In the genomic region with DNA sequence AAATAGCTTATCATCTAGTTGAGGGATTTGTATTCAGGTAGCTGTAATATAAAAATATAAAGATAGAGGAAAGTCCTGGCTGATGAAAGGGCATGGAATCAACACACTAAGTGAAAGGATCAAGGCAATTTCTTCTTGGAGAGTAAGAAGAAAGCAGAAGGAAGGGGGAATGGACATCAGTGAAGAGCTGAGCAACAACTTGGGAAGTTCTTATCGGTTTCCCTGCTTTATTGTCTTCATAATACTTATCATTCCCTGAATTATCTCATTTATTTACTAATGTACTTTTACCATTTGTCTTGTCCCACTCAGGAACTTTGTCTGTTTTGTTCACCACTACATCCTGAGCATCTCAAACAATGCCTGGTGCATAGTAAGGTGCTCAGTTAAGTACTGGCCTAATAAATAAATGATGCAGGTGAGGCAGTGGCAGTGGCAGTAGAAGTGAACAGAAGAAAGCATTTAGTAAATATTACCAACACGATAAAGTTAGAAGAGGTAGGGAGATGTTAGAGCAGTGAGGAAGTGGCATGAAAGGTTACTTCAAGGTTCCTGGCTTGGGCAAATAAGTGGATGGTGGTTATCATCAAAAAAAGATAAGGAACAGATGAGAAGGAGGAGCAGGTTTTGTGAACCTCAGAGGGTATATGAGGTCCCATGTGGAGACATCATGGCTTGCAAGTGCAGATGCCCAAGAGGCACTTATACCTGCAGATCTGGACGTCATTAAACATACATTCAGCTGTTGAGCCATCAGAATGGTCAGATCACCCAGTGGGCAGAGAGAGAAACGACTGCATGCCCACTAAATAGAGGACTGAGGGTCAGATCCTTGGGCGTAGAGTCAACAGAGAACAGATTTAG, we compare ENCODE assay signal across 1 cellular context.
TF ChIP-seq lines count a peak whose summit lies in the region.

No MANE protein-coding gene starts in this region.

TF ChIP-seq in GM12878, 131 proteins besides CTCF, POLR2A, EP300 and RAD21:
- no peak for TF ChIP-seq CREM (IDR thresholded peaks at IDR 0.05; ENCODE audit: low read depth)
- no peak for TF ChIP-seq YBX1 (IDR thresholded peaks at IDR 0.05)
- TF ChIP-seq, protein P1, sequence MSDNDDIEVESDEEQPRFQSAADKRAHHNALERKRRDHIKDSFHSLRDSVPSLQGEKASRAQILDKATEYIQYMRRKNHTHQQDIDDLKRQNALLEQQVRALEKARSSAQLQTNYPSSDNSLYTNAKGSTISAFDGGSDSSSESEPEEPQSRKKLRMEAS (IDR thresholded peaks at IDR 0.05; ENCODE audit: low read depth, low read length) = no peak
- TF ChIP-seq POU2F2 (IDR thresholded peaks at IDR 0.05; ENCODE audit: borderline replicate concordance, low read depth, low read length) = no peak
- no peak for TF ChIP-seq RELB (IDR thresholded peaks at IDR 0.05; ENCODE audit: low read depth)
- no peak for TF ChIP-seq RBBP5 (conservative IDR thresholded peaks at IDR 0.05)
- TF ChIP-seq MEF2A (IDR thresholded peaks at IDR 0.05; ENCODE audit: insufficient read depth, low read depth, low read length) = no peak
- TF ChIP-seq RAD51 (IDR thresholded peaks at IDR 0.05) = no peak
- TF ChIP-seq MTA2 (IDR thresholded peaks at IDR 0.05; ENCODE audit: low read depth) = no peak
- TF ChIP-seq SMC3 (IDR thresholded peaks at IDR 0.05; ENCODE audit: borderline replicate concordance, low read length) = no peak
- no peak for TF ChIP-seq KDM1A (IDR thresholded peaks at IDR 0.05; ENCODE audit: borderline replicate concordance)
- no peak for TF ChIP-seq ZZZ3 (IDR thresholded peaks at IDR 0.05; ENCODE audit: control insufficient read depth, insufficient read length, low read depth)
- TF ChIP-seq, protein P2, sequence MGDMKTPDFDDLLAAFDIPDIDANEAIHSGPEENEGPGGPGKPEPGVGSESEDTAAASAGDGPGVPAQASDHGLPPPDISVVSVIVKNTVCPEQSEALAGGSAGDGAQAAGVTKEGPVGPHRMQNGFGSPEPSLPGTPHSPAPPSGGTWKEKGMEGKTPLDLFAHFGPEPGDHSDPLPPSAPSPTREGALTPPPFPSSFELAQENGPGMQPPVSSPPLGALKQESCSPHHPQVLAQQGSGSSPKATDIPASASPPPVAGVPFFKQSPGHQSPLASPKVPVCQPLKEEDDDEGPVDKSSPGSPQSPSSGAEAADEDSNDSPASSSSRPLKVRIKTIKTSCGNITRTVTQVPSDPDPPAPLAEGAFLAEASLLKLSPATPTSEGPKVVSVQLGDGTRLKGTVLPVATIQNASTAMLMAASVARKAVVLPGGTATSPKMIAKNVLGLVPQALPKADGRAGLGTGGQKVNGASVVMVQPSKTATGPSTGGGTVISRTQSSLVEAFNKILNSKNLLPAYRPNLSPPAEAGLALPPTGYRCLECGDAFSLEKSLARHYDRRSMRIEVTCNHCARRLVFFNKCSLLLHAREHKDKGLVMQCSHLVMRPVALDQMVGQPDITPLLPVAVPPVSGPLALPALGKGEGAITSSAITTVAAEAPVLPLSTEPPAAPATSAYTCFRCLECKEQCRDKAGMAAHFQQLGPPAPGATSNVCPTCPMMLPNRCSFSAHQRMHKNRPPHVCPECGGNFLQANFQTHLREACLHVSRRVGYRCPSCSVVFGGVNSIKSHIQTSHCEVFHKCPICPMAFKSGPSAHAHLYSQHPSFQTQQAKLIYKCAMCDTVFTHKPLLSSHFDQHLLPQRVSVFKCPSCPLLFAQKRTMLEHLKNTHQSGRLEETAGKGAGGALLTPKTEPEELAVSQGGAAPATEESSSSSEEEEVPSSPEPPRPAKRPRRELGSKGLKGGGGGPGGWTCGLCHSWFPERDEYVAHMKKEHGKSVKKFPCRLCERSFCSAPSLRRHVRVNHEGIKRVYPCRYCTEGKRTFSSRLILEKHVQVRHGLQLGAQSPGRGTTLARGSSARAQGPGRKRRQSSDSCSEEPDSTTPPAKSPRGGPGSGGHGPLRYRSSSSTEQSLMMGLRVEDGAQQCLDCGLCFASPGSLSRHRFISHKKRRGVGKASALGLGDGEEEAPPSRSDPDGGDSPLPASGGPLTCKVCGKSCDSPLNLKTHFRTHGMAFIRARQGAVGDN (IDR thresholded peaks at IDR 0.05) = no peak
- TF ChIP-seq CHD2 (IDR thresholded peaks at IDR 0.05; ENCODE audit: borderline replicate concordance, low read depth, low read length) = no peak
- no peak for TF ChIP-seq JUND (IDR thresholded peaks at IDR 0.05; ENCODE audit: low read depth, low read length)
